In the genomic region with DNA sequence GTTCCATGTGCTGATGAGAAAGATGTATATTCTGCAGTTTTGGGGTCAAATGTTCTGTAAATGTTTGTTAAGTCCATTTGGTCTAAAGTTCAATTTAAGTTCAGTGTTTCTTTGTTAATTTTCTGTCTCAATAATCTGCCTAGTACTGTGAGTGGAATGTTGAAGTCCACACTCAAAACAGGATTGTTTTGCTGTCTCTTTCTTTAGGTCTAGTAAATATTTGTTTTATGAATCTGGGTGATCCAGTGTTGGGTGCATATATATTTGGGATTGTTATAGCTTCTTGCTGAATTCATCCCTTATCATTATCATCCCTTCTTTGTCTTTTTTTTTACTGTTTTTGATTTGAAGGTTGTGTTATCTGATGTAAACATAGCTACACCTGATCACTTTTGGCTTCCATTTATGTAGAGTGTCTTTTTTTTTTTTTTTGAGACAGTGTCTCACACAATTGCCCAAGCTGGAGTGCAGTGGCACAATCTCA, we compare ENCODE assay signal across 28 cellular contexts. TPM values are rescaled to one million over a fixed set of nuclear protein-coding genes. Genes with fewer than 3 reads are reported as not detected.
DNase-seq lines count a peak whose midpoint lies in the region; ATAC-seq, FAIRE-seq and TF ChIP-seq lines count a peak whose summit lies in the region.
"Had no signal": no experiment of that assay in that cellular context is flagged by ENCODE, and none has a peak within 500 bp of the region (broad histone marks: within the 10 kb centered on the region; RNA-seq: fewer than 3 reads in every experiment).

No MANE protein-coding gene starts in this region.

- no peak overlapping the region for H3K9ac ChIP-seq in HepG2 (ENCODE audit: insufficient read depth, low read depth, low read length)
- H3K9ac ChIP-seq: BLaER1 had no signal

- POLR2A ChIA-PET in HepG2 (lab: Yijun Ruan, JAX) = interaction anchor here (1.5 kb wide), 1 partner anchor 96 kb away, joined by 4 read pairs; the partner anchor contains the start of genes KLHL28 and TOGARAM1

- H2AFZ ChIP-seq in HepG2 (ENCODE audit: low read length) = no peak overlapping the region

- H3K27ac Mint-ChIP-seq in memory B cell = peak overlapping the region; percentile 41
- H3K27ac Mint-ChIP-seq: CD14-positive monocyte; CD4-positive, CD25-positive, alpha-beta regulatory T cell had no signal

- BruUV-seq in HepG2 (replicated peaks; lab: Mats Ljungman, UMichigan) = no TSS peak

- ATAC-seq in HepG2 (peak; percentile 96), right lobe of liver (no peak), memory B cell (ENCODE audit: low read depth) (no peak)
- ATAC-seq: GM12878 had no signal

- no peaks in the 10 kb centered on the region for H3K79me2 ChIP-seq in HepG2 (ENCODE audit: insufficient read depth, low read length)

- H3K4me1 ChIP-seq in HepG2 (ENCODE audit: insufficient read depth, low read length) = peaks cover 34% of the 10 kb centered on the region
- no peaks in the 10 kb centered on the region for H3K4me1 ChIP-seq in right lobe of liver
- no peaks in the 10 kb centered on the region for H3K4me1 ChIP-seq in sigmoid colon
- H3K4me1 ChIP-seq: BE2C, BLaER1 had no signal

- CTCF ChIA-PET in HepG2 (lab: Yijun Ruan, JAX; ENCODE audit: low intra/inter-chr PET ratio, low total read pairs) = no interaction called here

- peak; percentile 36 for FAIRE-seq in HepG2 (lab: Jason Lieb, UNC)
- FAIRE-seq: A204.1, GM12878, GM12892, GM18507, GM19239 had no signal

- no peaks in the 10 kb centered on the region for H4K20me1 ChIP-seq in HepG2 (ENCODE audit: insufficient read depth, low read length)
- H4K20me1 ChIP-seq: BLaER1 had no signal

- TF ChIP-seq POLR2A in HepG2 (IDR thresholded peaks at IDR 0.05; ENCODE audit: insufficient read depth in 1 of 2, low read depth in 2 of 2, low read length in 2 of 2) (no peak), right lobe of liver (IDR thresholded peaks at IDR 0.05) (no peak), sigmoid colon (IDR thresholded peaks at IDR 0.05) (no peak)

- intact Hi-C loops in HepG2 (cut with micrococcal nuclease; ENCODE audit: unreplicated experiment) = loop anchor here (2.0 kb wide), 1 partner anchor 77 kb away; the partner anchor contains the start of genes FANCM and FKBP3
- intact Hi-C loops in right lobe of liver (cut with DNase I) = no loop called here
- intact Hi-C loops in sigmoid colon (cut with DNase I) = no loop called here

- no peak overlapping the region; a peak in 1 of 6 replicates for H3K4me3 ChIP-seq in HepG2 (replicated peaks in 1 of 3; ENCODE audit: insufficient read depth in 1 of 3, low read depth in 2 of 3, low read length in 3 of 3)
- no peak overlapping the region for H3K4me3 ChIP-seq in right lobe of liver
- no peak overlapping the region for H3K4me3 ChIP-seq in fibroblast of villous mesenchyme (ENCODE audit: low read depth, low read length)
- H3K4me3 ChIP-seq in sigmoid colon = no peak overlapping the region
- H3K4me3 ChIP-seq: BLaER1, GM12878 had no signal

- no peak for TF ChIP-seq CTCF in HepG2 (CRISPR knock-in tag; IDR thresholded peaks at IDR 0.05)
- no peak for TF ChIP-seq CTCF in right lobe of liver (IDR thresholded peaks at IDR 0.05)
- TF ChIP-seq CTCF in fibroblast of villous mesenchyme (IDR thresholded peaks at IDR 0.05; ENCODE audit: insufficient read depth, low read depth, low read length) = no peak
- TF ChIP-seq CTCF in sigmoid colon (IDR thresholded peaks at IDR 0.05) = no peak

- no peaks in the 10 kb centered on the region for H3K9me3 ChIP-seq in HepG2 (ENCODE audit: low read length)
- H3K9me3 ChIP-seq in right lobe of liver = no peaks in the 10 kb centered on the region
- no peaks in the 10 kb centered on the region for H3K9me3 ChIP-seq in sigmoid colon
- H3K9me3 ChIP-seq: BE2C had no signal

- H3K36me3 ChIP-seq in HepG2 (replicated peaks in 1 of 2; ENCODE audit: control insufficient read depth in 1 of 2, insufficient read depth in 2 of 2, low read length in 2 of 2) (no peaks in the 10 kb centered on the region; a peak in 1 of 5 replicates), right lobe of liver (peaks cover 0 to 2% (median 0%) of the 10 kb centered on the region in 4 donors), sigmoid colon (peaks cover 3 to 35% (median 5%) of the 10 kb centered on the region in 4 donors)

- TF ChIP-seq EP300 in HepG2 (IDR thresholded peaks at IDR 0.05; ENCODE audit: low read depth in 2 of 2, low read length in 2 of 2) (peak in 1 of 2 experiments; percentile 59; a peak in 1 of 4 replicates), HepG2 (CRISPR knock-in tag; IDR thresholded peaks at IDR 0.05; ENCODE audit: borderline replicate concordance) (no peak), sigmoid colon (IDR thresholded peaks at IDR 0.05) (no peak)

- no peak for TF ChIP-seq RAD21 in HepG2 (CRISPR knock-in tag; IDR thresholded peaks at IDR 0.05)

- DNase-seq in HepG2 (ENCODE audit: low spot score) = peak; percentile 82
- no peak for DNase-seq in right lobe of liver
- peak; percentile 11 for DNase-seq in fibroblast of villous mesenchyme (ENCODE audit: low read depth)
- no peak for DNase-seq in memory B cell (ENCODE audit: low spot score in 2 of 2)
- no peak for DNase-seq in sigmoid colon
- no peak for DNase-seq in NCI-H2107 (lab: John Stamatoyannopoulos, UW)
- DNase-seq: 8988T; ACHN; BE2C; C1 segment of cervical spinal cord; CD4-positive, alpha-beta memory T cell; CD4-positive, CD25-positive, alpha-beta regulatory T cell; CD8-positive, alpha-beta memory T cell; COR-L47; DMS 273 treated with DMSO at 0.1 percent for 48 hours; DMS153; DMS53; DMS79; DND-41; EL; GDM1 had no signal

- peak overlapping the region; percentile 54 for H3K4me2 ChIP-seq in HepG2 (ENCODE audit: low read depth, low read length)
- H3K4me2 ChIP-seq: BLaER1 had no signal

- H3K27ac ChIP-seq in HepG2 (ENCODE audit: extremely low read length, insufficient read depth, low read length) (peak overlapping the region; percentile 55), right lobe of liver (no peak overlapping the region), sigmoid colon (no peak overlapping the region)
- H3K27ac ChIP-seq: BLaER1 had no signal

- no peaks in the 10 kb centered on the region for H3K27me3 ChIP-seq in HepG2 (ENCODE audit: control insufficient read depth in 1 of 2, insufficient read depth in 2 of 2, low read length in 2 of 2)
- no peaks in the 10 kb centered on the region for H3K27me3 ChIP-seq in right lobe of liver
- H3K27me3 ChIP-seq in sigmoid colon = no peaks in the 10 kb centered on the region
- H3K27me3 ChIP-seq: BE2C, BLaER1 had no signal

- peaks cover 1% of the 10 kb centered on the region for H3K9me3 Mint-ChIP-seq in memory B cell
- H3K9me3 Mint-ChIP-seq: CD8-positive, alpha-beta memory T cell had no signal

- no peaks in the 10 kb centered on the region for H3K4me1 Mint-ChIP-seq in memory B cell
- H3K4me1 Mint-ChIP-seq: CD14-positive monocyte had no signal

- peaks cover 30% of the 10 kb centered on the region for H3K36me3 Mint-ChIP-seq in memory B cell

- H3K27me3 Mint-ChIP-seq in memory B cell = no peaks in the 10 kb centered on the region
- H3K27me3 Mint-ChIP-seq: CD4-positive, alpha-beta memory T cell; CD4-positive, CD25-positive, alpha-beta regulatory T cell; CD8-positive, alpha-beta memory T cell had no signal

- H3K4me3 Mint-ChIP-seq in memory B cell = no peak overlapping the region
- H3K4me3 Mint-ChIP-seq: CD14-positive monocyte; CD4-positive, alpha-beta memory T cell; CD8-positive, alpha-beta memory T cell had no signal

- in situ Hi-C loops in HepG2 (cut with HindIII; ENCODE audit: extremely low pct_ligation_motif_present, low pct_unique_long_range_greater_than_20kb) = no loop called here

TF ChIP-seq in HepG2, 621 proteins besides CTCF, POLR2A, EP300 and RAD21 (continues in another document):
- TF ChIP-seq SOX6 (IDR thresholded peaks at IDR 0.05) (no peak), SOX6 (CRISPR knock-in tag; IDR thresholded peaks at IDR 0.05) (peak; percentile 86), NAIF1 (CRISPR knock-in tag; IDR thresholded peaks at IDR 0.05; ENCODE audit: borderline replicate concordance) (no peak), ZFP36L2 (CRISPR knock-in tag; IDR thresholded peaks at IDR 0.05) (no peak), RORA (CRISPR knock-in tag; IDR thresholded peaks at IDR 0.05) (peak; percentile 29; the same call in 1 of the 2 replicates), NFKBIZ (CRISPR knock-in tag; IDR thresholded peaks at IDR 0.05) (no peak), GFI1 (CRISPR knock-in tag; IDR thresholded peaks at IDR 0.05; ENCODE audit: borderline replicate concordance) (peak; percentile 99), MAF1 (CRISPR knock-in tag; IDR thresholded peaks at IDR 0.05; ENCODE audit: borderline replicate concordance) (no peak), CREM (IDR thresholded peaks at IDR 0.05) (0 out of 2 replicates have a peak, but pooled peaks have one; percentile 23), CREM (CRISPR knock-in tag; IDR thresholded peaks at IDR 0.05) (no peak), ZNF274 (CRISPR knock-in tag; IDR thresholded peaks at IDR 0.05) (no peak)

RNA-seq across cellular contexts. Expression of gene PRPF39, which starts 26.0 kb away (rescaled TPM):
- total RNA-seq in HepG2 (2016; rRNA removed; fragmentation: Illumina TruSeq; extraction: Trizol) (28.8 and 44.2 TPM in 2 replicates), right lobe of liver (10 to 100 TPM in 3 of 6 experiments, 1 to 10 TPM in 3; 7.3 to 15.1 (median 10.4) TPM), fibroblast of villous mesenchyme (32.5 and 37.1 TPM in 2 replicates), sigmoid colon (10 to 100 TPM; 23.2 to 41.0 (median 30.0) TPM)
- total RNA-seq in HepG2 (2016; cell fraction: cytosol; rRNA removed; fragmentation: Illumina TruSeq; extraction: Trizol; ENCODE audit: low read depth) = 8.5 and 10.2 TPM in 2 replicates
- 31.1 and 40.1 TPM in 2 replicates for total RNA-seq in HepG2 (2016; cell fraction: insoluble cytoplasmic fraction; rRNA removed; fragmentation: Illumina TruSeq; extraction: Trizol)
- 10.9 and 11.4 TPM in 2 replicates for total RNA-seq in HepG2 (2016; cell fraction: membrane; rRNA removed; fragmentation: Illumina TruSeq; extraction: Trizol)
- total RNA-seq in HepG2 (2016; cell fraction: nucleus; rRNA removed; fragmentation: Illumina TruSeq; extraction: Trizol) = 78.2 and 85.9 TPM in 2 replicates
- polyA plus RNA-seq in HepG2 (2011; rRNA removed) (65.0 and 68.0 TPM in 2 replicates), sigmoid colon (10 to 100 TPM in 1 of 3 donors, 1 to 10 TPM in 2; 5.5 to 12.6 (median 8.4) TPM)
- 10.1 and 10.5 TPM in 2 replicates for polyA plus RNA-seq in HepG2 (2011; cell fraction: cytosol; rRNA removed)
- polyA plus RNA-seq in HepG2 (2011; cell fraction: nucleus; rRNA removed) = 138 and 158 TPM in 2 replicates
- 30.5 and 36.1 TPM in 2 replicates for polyA plus RNA-seq in HepG2 (2012)
- 2.5 and 2.8 TPM in 2 replicates for polyA plus RNA-seq in HepG2 (2016; cell fraction: cytosol; fragmentation: Illumina TruSeq; extraction: Trizol; ENCODE audit: low read depth)
- polyA plus RNA-seq in HepG2 (2016; cell fraction: insoluble cytoplasmic fraction; fragmentation: Illumina TruSeq; extraction: Trizol; ENCODE audit: low read depth) = 21.4 and 23.9 TPM in 2 replicates
- 4.6 and 5.1 TPM in 2 replicates for polyA plus RNA-seq in HepG2 (2016; cell fraction: membrane; fragmentation: Illumina TruSeq; extraction: Trizol; ENCODE audit: low read depth)
- polyA plus RNA-seq in HepG2 (2016; cell fraction: nucleus; fragmentation: Illumina TruSeq; extraction: Trizol; ENCODE audit: insufficient read depth, low read depth) = 169 and 172 TPM in 2 replicates
- polyA minus RNA-seq in HepG2 (2011; rRNA and poly(A)+ RNA removed; ENCODE audit: low replicate concordance) = 48.4 and 56.4 TPM in 2 replicates
- polyA minus RNA-seq in HepG2 (2011; cell fraction: cytosol; rRNA and poly(A)+ RNA removed) = 7.5 and 12.0 TPM in 2 replicates
- polyA minus RNA-seq in HepG2 (2011; cell fraction: nucleus; rRNA and poly(A)+ RNA removed) = 207 and 269 TPM in 2 replicates

Comparison
In these comparisons a context has a peak if more than half of its experiments do, and no peak if none do; other contexts are left out.
1. DNase-seq: peak in HepG2 (single experiment) and fibroblast of villous mesenchyme (single experiment); none in right lobe of liver (0 of 3), memory B cell (0 of 2), sigmoid colon (single experiment) and NCI-H2107 (single experiment).